ENCODE assay signal across 8 cellular contexts in the genomic region with DNA sequence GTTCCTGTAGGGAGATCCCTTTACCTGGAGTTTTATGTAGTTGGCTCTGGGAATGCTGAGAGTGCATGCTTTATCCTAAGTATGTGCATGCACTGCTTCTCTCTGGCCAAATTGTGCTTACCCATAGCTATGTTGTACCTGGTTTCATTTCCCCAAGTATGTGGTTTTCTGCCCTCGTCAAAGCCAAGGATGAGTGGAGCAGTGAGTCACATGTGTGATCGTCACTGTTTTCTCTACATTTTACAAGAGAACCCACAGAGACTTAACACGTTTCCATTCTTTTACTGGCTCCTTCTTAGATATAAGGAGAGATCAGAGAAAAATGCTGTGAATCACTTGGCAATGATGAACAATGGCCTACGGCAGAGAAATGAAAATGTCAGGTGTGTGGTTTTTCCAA. TPM values are rescaled to one million over a fixed set of nuclear protein-coding genes. Genes with fewer than 3 reads are reported as not detected.
DNase-seq lines count a peak whose midpoint lies in the region; ATAC-seq and TF ChIP-seq lines count a peak whose summit lies in the region.

No MANE protein-coding gene starts in this region.

- CTCF ChIA-PET in activated CD8-positive, alpha-beta T cell treated with anti-CD3 and anti-CD28 coated beads for 36 hours (lab: Charles Lee): no interaction called here
- CTCF ChIA-PET in CD8-positive, alpha-beta memory T cell (lab: Charles Lee): no interaction called here

- peak; percentile 40 for DNase-seq in EL
- peak; percentile 57 for DNase-seq in activated CD8-positive, alpha-beta T cell treated with anti-CD3 and anti-CD28 coated beads for 36 hours
- peak; percentile 63 for DNase-seq in stimulated activated CD4-positive, alpha-beta T cell treated with anti-CD3 and anti-CD28 coated beads, Interleukin-1b, Interleukin-23, amount 100 ng/mL, for 48 hours
- DNase-seq in DMS153 (lab: John Stamatoyannopoulos, UW): no peak
- no peak for DNase-seq in CD8-positive, alpha-beta memory T cell
- DNase-seq in Right ventricle myocardium superior: no peak

- H3K27me3 Mint-ChIP-seq in activated CD8-positive, alpha-beta T cell treated with anti-CD3 and anti-CD28 coated beads for 36 hours: peaks cover 6% of the 10 kb centered on the region
- H3K27me3 Mint-ChIP-seq in CD8-positive, alpha-beta memory T cell: peaks cover 0 to 13% of the 10 kb centered on the region in 2 donors

- ATAC-seq in GM19468 (IDR thresholded peaks at IDR 0.05; ENCODE audit: extremely low read depth, unreplicated experiment) (peak; percentile 95), HG03520 (IDR thresholded peaks at IDR 0.05; ENCODE audit: unreplicated experiment) (peak; percentile 94), Right ventricle myocardium superior (ENCODE audit: poor library complexity) (no peak)
- peak; percentile 91 for ATAC-seq in activated CD8-positive, alpha-beta T cell treated with anti-CD3 and anti-CD28 coated beads for 36 hours

- H3K36me3 Mint-ChIP-seq in activated CD8-positive, alpha-beta T cell treated with anti-CD3 and anti-CD28 coated beads for 36 hours (ENCODE audit: low read depth): no peaks in the 10 kb centered on the region
- no peaks in the 10 kb centered on the region for H3K36me3 Mint-ChIP-seq in CD8-positive, alpha-beta memory T cell

- H3K4me1 Mint-ChIP-seq in activated CD8-positive, alpha-beta T cell treated with anti-CD3 and anti-CD28 coated beads for 36 hours (ENCODE audit: low read depth): peaks cover 11% of the 10 kb centered on the region
- peaks cover 0 to 3% (median 0%) of the 10 kb centered on the region in 3 donors for H3K4me1 Mint-ChIP-seq in CD8-positive, alpha-beta memory T cell

- intact Hi-C loops in activated CD8-positive, alpha-beta T cell treated with anti-CD3 and anti-CD28 coated beads for 36 hours (cut with micrococcal nuclease): no loop called here
- intact Hi-C loops in Right ventricle myocardium superior (cut with DNase I): no loop called here

- no peak overlapping the region for H3K27ac Mint-ChIP-seq in activated CD8-positive, alpha-beta T cell treated with anti-CD3 and anti-CD28 coated beads for 36 hours
- H3K27ac Mint-ChIP-seq in CD8-positive, alpha-beta memory T cell: no peak overlapping the region

- no peaks in the 10 kb centered on the region for H3K4me1 ChIP-seq in CD8-positive, alpha-beta memory T cell (ENCODE audit: insufficient read depth, low read length)

- H3K27me3 ChIP-seq in CD8-positive, alpha-beta memory T cell (ENCODE audit: insufficient read depth, low read length, poor library complexity, severe bottlenecking): no peaks in the 10 kb centered on the region

- H3K9me3 ChIP-seq in CD8-positive, alpha-beta memory T cell (ENCODE audit: low read length): no peaks in the 10 kb centered on the region

- H3K4me3 ChIP-seq in CD8-positive, alpha-beta memory T cell (ENCODE audit: low read length): no peak overlapping the region

- no peaks in the 10 kb centered on the region for H3K36me3 ChIP-seq in CD8-positive, alpha-beta memory T cell (ENCODE audit: insufficient read depth, low read length)

- no peak for TF ChIP-seq CTCF in activated CD8-positive, alpha-beta T cell treated with anti-CD3 and anti-CD28 coated beads for 36 hours (IDR thresholded peaks at IDR 0.05)

- no peak overlapping the region for H3K27ac ChIP-seq in CD8-positive, alpha-beta memory T cell (ENCODE audit: low read depth, low read length)

- POLR2A ChIA-PET in activated CD8-positive, alpha-beta T cell treated with anti-CD3 and anti-CD28 coated beads for 36 hours (lab: Charles Lee): no interaction called here
- POLR2A ChIA-PET in CD8-positive, alpha-beta memory T cell (lab: Charles Lee): no interaction called here

- peaks cover 5% of the 10 kb centered on the region for H3K9me3 Mint-ChIP-seq in activated CD8-positive, alpha-beta T cell treated with anti-CD3 and anti-CD28 coated beads for 36 hours
- peaks cover 0 to 10% (median 6%) of the 10 kb centered on the region in 5 donors for H3K9me3 Mint-ChIP-seq in CD8-positive, alpha-beta memory T cell

- H3K4me3 Mint-ChIP-seq in activated CD8-positive, alpha-beta T cell treated with anti-CD3 and anti-CD28 coated beads for 36 hours: no peak overlapping the region
- H3K4me3 Mint-ChIP-seq in CD8-positive, alpha-beta memory T cell: no peak overlapping the region

RNA-seq across cellular contexts. Expression of a gene that starts 42.0 kb away (rescaled TPM):
- 10 to 100 TPM in 1 of 2 experiments, 1 to 10 TPM in 1; 7.6 to 10.0 TPM for total RNA-seq in activated CD8-positive, alpha-beta T cell treated with anti-CD3 and anti-CD28 coated beads for 36 hours
- 1 to 10 TPM; 6.5 to 7.2 TPM for total RNA-seq in CD8-positive, alpha-beta memory T cell
- 5.0 TPM for polyA plus RNA-seq in CD8-positive, alpha-beta memory T cell
- 42.0 TPM for total RNA-seq in Right ventricle myocardium superior

Comparison
In these comparisons a context has a peak if more than half of its experiments do, and no peak if none do; other contexts are left out.
1. DNase-seq: peak in EL (single experiment), activated CD8-positive, alpha-beta T cell treated with anti-CD3 and anti-CD28 coated beads for 36 hours (single experiment) and stimulated activated CD4-positive, alpha-beta T cell treated with anti-CD3 and anti-CD28 coated beads, Interleukin-1b, Interleukin-23, amount 100 ng/mL, for 48 hours (single experiment); none in DMS153 (single experiment), CD8-positive, alpha-beta memory T cell (0 of 5) and Right ventricle myocardium superior (single experiment).